11 cellular contexts compared by ENCODE assay signal in the genomic region with DNA sequence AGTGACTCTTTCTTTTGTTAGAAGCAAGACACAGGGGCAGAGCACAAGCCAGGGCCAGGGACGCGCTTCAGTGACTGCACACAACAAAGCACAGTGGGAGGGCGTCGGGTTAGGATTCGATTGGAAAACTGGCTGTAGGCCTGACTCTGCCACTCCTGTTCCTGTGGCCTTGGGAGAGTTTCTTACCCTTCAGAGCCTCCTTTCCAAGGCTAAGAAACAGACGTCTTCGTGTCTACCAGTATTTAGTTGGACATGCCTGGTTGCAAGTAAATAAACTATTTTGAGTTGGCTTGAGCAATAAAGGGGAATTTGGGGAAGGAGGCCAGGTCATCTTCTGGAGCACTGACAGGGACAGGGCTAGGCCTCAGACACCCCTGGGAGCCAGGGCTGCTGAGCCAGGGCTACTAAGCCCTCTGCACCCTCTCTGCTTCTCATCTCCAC.
DNase-seq lines count a peak whose midpoint lies in the region; ATAC-seq and TF ChIP-seq lines count a peak whose summit lies in the region.
"Had no signal": no experiment of that assay in that cellular context is flagged by ENCODE, and none has a peak within 500 bp of the region (broad histone marks: within the 10 kb centered on the region; RNA-seq: fewer than 3 reads in every experiment).

No MANE protein-coding gene starts in this region.

- no peaks in the 10 kb centered on the region for H3K9me3 ChIP-seq in right cardiac atrium (ENCODE audit: control insufficient read depth, low read length)
- H3K9me3 ChIP-seq in right atrium auricular region, result no peaks in the 10 kb centered on the region
- no peaks in the 10 kb centered on the region for H3K9me3 ChIP-seq in esophagus muscularis mucosa
- H3K9me3 ChIP-seq in testis, result no peaks in the 10 kb centered on the region
- H3K9me3 ChIP-seq: adrenal gland had no signal

- H3K36me3 ChIP-seq in right atrium auricular region (no peaks in the 10 kb centered on the region), esophagus muscularis mucosa (no peaks in the 10 kb centered on the region), testis (ENCODE audit: low read depth, missing control alignments) (no peaks in the 10 kb centered on the region)
- H3K36me3 ChIP-seq: adrenal gland had no signal

- H3K4me3 ChIP-seq in right cardiac atrium (ENCODE audit: low read length) (no peak overlapping the region), right atrium auricular region (no peak overlapping the region), esophagus muscularis mucosa (no peak overlapping the region), testis (no peak overlapping the region)
- H3K4me3 ChIP-seq: adrenal gland had no signal

- TF ChIP-seq EP300 in esophagus muscularis mucosa (IDR thresholded peaks at IDR 0.05), result no peak

- TF ChIP-seq CTCF in right atrium auricular region (IDR thresholded peaks at IDR 0.05) (no peak), esophagus muscularis mucosa (IDR thresholded peaks at IDR 0.05) (no peak), testis (IDR thresholded peaks at IDR 0.05) (no peak)

- H3K27me3 ChIP-seq in right cardiac atrium (ENCODE audit: control insufficient read depth, insufficient read depth), result no peaks in the 10 kb centered on the region
- no peaks in the 10 kb centered on the region for H3K27me3 ChIP-seq in right atrium auricular region
- H3K27me3 ChIP-seq in esophagus muscularis mucosa, result no peaks in the 10 kb centered on the region
- no peaks in the 10 kb centered on the region for H3K27me3 ChIP-seq in testis
- H3K27me3 ChIP-seq: adrenal gland had no signal

- no peak for TF ChIP-seq POLR2A in esophagus muscularis mucosa (IDR thresholded peaks at IDR 0.05; ENCODE audit: low read depth)
- no peak for TF ChIP-seq POLR2A in testis (IDR thresholded peaks at IDR 0.05)

- H3K4me1 ChIP-seq in right cardiac atrium (ENCODE audit: control insufficient read depth, insufficient read depth, low read length), result no peaks in the 10 kb centered on the region
- H3K4me1 ChIP-seq in right atrium auricular region, result peaks cover 0 to 5% of the 10 kb centered on the region in 2 donors
- H3K4me1 ChIP-seq in esophagus muscularis mucosa, result no peaks in the 10 kb centered on the region
- H3K4me1 ChIP-seq in testis, result peaks cover 21% of the 10 kb centered on the region

- ATAC-seq in right cardiac atrium, result peak; percentile 58 to 87
- ATAC-seq in HG03108 (IDR thresholded peaks at IDR 0.05; ENCODE audit: unreplicated experiment), result no peak
- ATAC-seq: stimulated activated effector memory CD8-positive, alpha-beta T cell treated with anti-CD3 and anti-CD28 coated beads, Interleukin-12 subunit alpha, Interleukin-12 subunit beta, amount 100 ng/mL, for 72 hours had no signal

- intact Hi-C loops in right cardiac atrium (cut with DNase I) (no loop called here), esophagus muscularis mucosa (cut with DNase I) (no loop called here), testis (cut with DNase I; ENCODE audit: low total_unique reads) (no loop called here), cardiac septum (cut with DNase I) (no loop called here)

- 60% methylated on average over 7 of the region's 7 CpGs for WGBS in right cardiac atrium
- 68% methylated on average over 7 of the region's 7 CpGs for WGBS in esophagus muscularis mucosa
- WGBS in testis, 2 donors, result 37 to 42% methylated on average over 7 of the region's 7 CpGs

- H3K27ac ChIP-seq in right cardiac atrium (ENCODE audit: low read length), result no peak overlapping the region
- no peak overlapping the region for H3K27ac ChIP-seq in right atrium auricular region
- H3K27ac ChIP-seq in esophagus muscularis mucosa (replicated peaks in 1 of 4), result no peak overlapping the region
- no peak overlapping the region for H3K27ac ChIP-seq in testis

- DNase-seq in right cardiac atrium, result no peak
- no peak for DNase-seq in right atrium auricular region (ENCODE audit: low spot score)
- peak; percentile 38 for DNase-seq in NCI-H2227 treated with DMSO at 0.1 percent for 48 hours (lab: John Stamatoyannopoulos, UW)
- peak; percentile 91 for DNase-seq in esophagus muscularis mucosa (ENCODE audit: extremely low spot score)
- DNase-seq in testis, result peak; percentile 48
- no peak for DNase-seq in Kasumi-1 (lab: John Stamatoyannopoulos, UW)
- DNase-seq in cardiac septum (ENCODE audit: low spot score), result no peak
- DNase-seq: NCI-H82 had no signal

Comparison
In these comparisons a context has a peak if more than half of its experiments do, and no peak if none do; other contexts are left out.
1. DNase-seq: peak in NCI-H2227 treated with DMSO at 0.1 percent for 48 hours (single experiment), esophagus muscularis mucosa (single experiment) and testis (single experiment); none in right cardiac atrium (0 of 3), right atrium auricular region (single experiment), Kasumi-1 (0 of 2) and cardiac septum (single experiment).